In the genomic region with DNA sequence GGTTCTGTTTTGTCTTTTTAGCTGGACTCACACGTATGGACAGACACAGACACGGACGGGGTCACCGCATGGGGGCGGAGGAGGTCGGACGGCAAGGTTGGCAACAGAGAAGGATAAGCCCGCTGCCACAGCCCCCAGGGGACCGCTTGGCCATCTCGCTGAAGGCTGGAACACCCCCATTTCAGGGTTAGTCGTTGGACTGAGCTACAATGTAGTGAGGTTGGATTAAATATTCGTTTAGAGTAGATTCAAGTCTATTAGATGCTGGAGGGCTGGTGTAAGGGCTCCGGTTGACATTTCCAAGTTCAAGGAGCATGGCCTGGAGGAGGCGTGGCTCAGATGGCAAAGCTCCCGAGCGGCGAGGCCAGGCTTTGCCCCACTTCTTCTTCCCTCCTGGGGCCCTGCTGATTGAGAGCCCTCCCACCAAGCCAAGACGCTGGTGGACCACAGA, we compare ENCODE assay signal across 10 cellular contexts. TPM values are rescaled to one million over a fixed set of nuclear protein-coding genes. Genes with fewer than 3 reads are reported as not detected.
DNase-seq lines count a peak whose midpoint lies in the region; ATAC-seq, FAIRE-seq and TF ChIP-seq lines count a peak whose summit lies in the region.
"Had no signal": no experiment of that assay in that cellular context is flagged by ENCODE, and none has a peak within 500 bp of the region (broad histone marks: within the 10 kb centered on the region; RNA-seq: fewer than 3 reads in every experiment).

No MANE protein-coding gene starts in this region.

- H3K27ac Mint-ChIP-seq in activated CD4-positive, alpha-beta memory T cell treated with anti-CD3 and anti-CD28 coated beads for 36 hours, result no peak overlapping the region
- no peak overlapping the region for H3K27ac Mint-ChIP-seq in activated CD8-positive, alpha-beta T cell treated with anti-CD3 and anti-CD28 coated beads for 36 hours

- no peak overlapping the region for H3K4me3 ChIP-seq in esophagus squamous epithelium
- peak overlapping the region in 1 of 2 donors; percentile 18 for H3K4me3 ChIP-seq in muscle layer of duodenum (ENCODE audit: low read depth in 1 of 2, low read length in 2 of 2)
- no peak overlapping the region for H3K4me3 ChIP-seq in transverse colon
- H3K4me3 ChIP-seq: body of pancreas had no signal

- TF ChIP-seq CTCF in esophagus squamous epithelium (IDR thresholded peaks at IDR 0.05) (no peak), transverse colon (IDR thresholded peaks at IDR 0.05) (no peak), GM13977 (IDR thresholded peaks at IDR 0.05; ENCODE audit: extremely low read depth, insufficient read depth, missing control alignments) (no peak)
- no peak for TF ChIP-seq CTCF in activated CD8-positive, alpha-beta T cell treated with anti-CD3 and anti-CD28 coated beads for 36 hours (IDR thresholded peaks at IDR 0.05)

- POLR2A ChIA-PET in activated CD4-positive, alpha-beta memory T cell treated with anti-CD3 and anti-CD28 coated beads for 36 hours (lab: Charles Lee), result no interaction called here
- POLR2A ChIA-PET in activated CD8-positive, alpha-beta T cell treated with anti-CD3 and anti-CD28 coated beads for 36 hours (lab: Charles Lee), result no interaction called here

- H3K27ac ChIP-seq in esophagus squamous epithelium, result peak overlapping the region; percentile 20 to 83 (median 78)
- peak overlapping the region; percentile 90 for H3K27ac ChIP-seq in muscle layer of duodenum (ENCODE audit: low read length)
- H3K27ac ChIP-seq in transverse colon, result peak overlapping the region; percentile 62 to 91 (median 86)
- H3K27ac ChIP-seq: body of pancreas had no signal

- peaks cover 3 to 47% (median 31%) of the 10 kb centered on the region in 3 donors for H3K4me1 ChIP-seq in esophagus squamous epithelium
- H3K4me1 ChIP-seq in muscle layer of duodenum (ENCODE audit: control insufficient read depth in 1 of 2, insufficient read depth in 2 of 2, low read length in 2 of 2), result peaks cover 30 to 55% of the 10 kb centered on the region in 2 donors
- H3K4me1 ChIP-seq in transverse colon, result peaks cover 28 to 37% (median 33%) of the 10 kb centered on the region in 4 donors

- H3K27me3 ChIP-seq in esophagus squamous epithelium (no peaks in the 10 kb centered on the region), muscle layer of duodenum (ENCODE audit: low read depth, low read length) (no peaks in the 10 kb centered on the region), transverse colon (no peaks in the 10 kb centered on the region)
- H3K27me3 ChIP-seq: body of pancreas had no signal

- H3K9me3 ChIP-seq in esophagus squamous epithelium (no peaks in the 10 kb centered on the region), muscle layer of duodenum (ENCODE audit: control insufficient read depth in 1 of 2, low read length in 2 of 2) (no peaks in the 10 kb centered on the region), transverse colon (no peaks in the 10 kb centered on the region)
- H3K9me3 ChIP-seq: body of pancreas had no signal

- intact Hi-C loops in activated CD4-positive, alpha-beta memory T cell treated with anti-CD3 and anti-CD28 coated beads for 36 hours (cut with micrococcal nuclease), result no loop called here
- intact Hi-C loops in esophagus squamous epithelium (cut with DNase I) (no loop called here), transverse colon (cut with DNase I; ENCODE audit: low total_unique reads) (no loop called here)
- intact Hi-C loops in activated CD8-positive, alpha-beta T cell treated with anti-CD3 and anti-CD28 coated beads for 36 hours (cut with micrococcal nuclease), result loop anchor here (5.0 kb wide), 1 partner anchor 105 kb away; no protein-coding TSS in a partner anchor

- ATAC-seq in activated CD8-positive, alpha-beta T cell treated with anti-CD3 and anti-CD28 coated beads for 36 hours, result no peak
- ATAC-seq: Panc1 had no signal

- no peaks in the 10 kb centered on the region for H3K27me3 Mint-ChIP-seq in activated CD4-positive, alpha-beta memory T cell treated with anti-CD3 and anti-CD28 coated beads for 36 hours
- no peaks in the 10 kb centered on the region for H3K27me3 Mint-ChIP-seq in activated CD8-positive, alpha-beta T cell treated with anti-CD3 and anti-CD28 coated beads for 36 hours

- H3K36me3 Mint-ChIP-seq in activated CD4-positive, alpha-beta memory T cell treated with anti-CD3 and anti-CD28 coated beads for 36 hours, result no peaks in the 10 kb centered on the region
- no peaks in the 10 kb centered on the region for H3K36me3 Mint-ChIP-seq in activated CD8-positive, alpha-beta T cell treated with anti-CD3 and anti-CD28 coated beads for 36 hours (ENCODE audit: low read depth)

- H3K36me3 ChIP-seq in esophagus squamous epithelium, result peaks cover 0 to 27% (median 0%) of the 10 kb centered on the region in 3 donors
- peaks cover 10 to 24% of the 10 kb centered on the region in 2 donors for H3K36me3 ChIP-seq in muscle layer of duodenum (ENCODE audit: control insufficient read depth in 1 of 2, insufficient read depth in 2 of 2, low read length in 2 of 2)
- no peaks in the 10 kb centered on the region for H3K36me3 ChIP-seq in transverse colon

- peak; percentile 4 for DNase-seq in activated CD4-positive, alpha-beta memory T cell treated with anti-CD3 and anti-CD28 coated beads for 36 hours
- DNase-seq in esophagus squamous epithelium (lab: John Stamatoyannopoulos, UW), result no peak
- peak; percentile 10 for DNase-seq in transverse colon
- DNase-seq in H54 (ENCODE audit: insufficient read length, low spot score), result no peak
- DNase-seq in GM13977 (ENCODE audit: low spot score), result no peak
- no peak for DNase-seq in activated CD8-positive, alpha-beta T cell treated with anti-CD3 and anti-CD28 coated beads for 36 hours
- DNase-seq: T-helper 9 cell had no signal

- no peak for TF ChIP-seq EP300 in transverse colon (IDR thresholded peaks at IDR 0.05; ENCODE audit: low read depth)

- in situ Hi-C loops in transverse colon (cut with MboI; ENCODE audit: low pct_ligation_motif_present in 1 of 4, low pct_unique_long_range_greater_than_20kb in 1 of 4, low sequenced_read_pairs in 3 of 4), result no loop called here
- in situ Hi-C loops in GM13977 (cut with MboI; ENCODE audit: low pct_unique_long_range_greater_than_20kb, low sequenced_read_pairs, unreplicated experiment), result no loop called here

- TF ChIP-seq POLR2A in esophagus squamous epithelium (IDR thresholded peaks at IDR 0.05) (no peak), transverse colon (IDR thresholded peaks at IDR 0.05) (no peak), H54 (IDR thresholded peaks at IDR 0.05; ENCODE audit: low read depth, low read length) (no peak)

- 53 to 68% methylated on average over 7 to 9 of the region's 18 CpGs for WGBS in esophagus squamous epithelium, 2 donors
- 69 to 90% methylated on average over 2 to 18 of the region's 18 CpGs for WGBS in transverse colon (ENCODE audit: low coverage in 1 of 2), 2 donors

- H3K4me1 Mint-ChIP-seq in activated CD4-positive, alpha-beta memory T cell treated with anti-CD3 and anti-CD28 coated beads for 36 hours (ENCODE audit: low read depth), result no peaks in the 10 kb centered on the region
- no peaks in the 10 kb centered on the region for H3K4me1 Mint-ChIP-seq in activated CD8-positive, alpha-beta T cell treated with anti-CD3 and anti-CD28 coated beads for 36 hours (ENCODE audit: low read depth)

- CTCF ChIA-PET in activated CD4-positive, alpha-beta memory T cell treated with anti-CD3 and anti-CD28 coated beads for 36 hours (lab: Charles Lee), result interaction anchor here (1.2 to 2.8 kb wide), 4 partner anchors 8 to 87 kb away, joined by 3 to 15 read pairs (median 5); no protein-coding TSS in a partner anchor
- CTCF ChIA-PET in activated CD8-positive, alpha-beta T cell treated with anti-CD3 and anti-CD28 coated beads for 36 hours (lab: Charles Lee), result interaction anchor here (1.8 to 3.5 kb wide), 3 partner anchors 8 to 18 kb away, joined by 4 to 17 read pairs (median 9); no protein-coding TSS in a partner anchor

- FAIRE-seq in H54 (lab: Jason Lieb, UNC), result no peak

- no peaks in the 10 kb centered on the region for H3K9me3 Mint-ChIP-seq in activated CD4-positive, alpha-beta memory T cell treated with anti-CD3 and anti-CD28 coated beads for 36 hours
- no peaks in the 10 kb centered on the region for H3K9me3 Mint-ChIP-seq in activated CD8-positive, alpha-beta T cell treated with anti-CD3 and anti-CD28 coated beads for 36 hours

- H3K4me3 Mint-ChIP-seq in activated CD4-positive, alpha-beta memory T cell treated with anti-CD3 and anti-CD28 coated beads for 36 hours, result no peak overlapping the region
- no peak overlapping the region for H3K4me3 Mint-ChIP-seq in activated CD8-positive, alpha-beta T cell treated with anti-CD3 and anti-CD28 coated beads for 36 hours

RNA-seq across cellular contexts. Expression of a gene that starts 35.2 kb away (rescaled TPM):
- 10 to 100 TPM; 87.2 to 94.0 TPM for total RNA-seq in activated CD4-positive, alpha-beta memory T cell treated with anti-CD3 and anti-CD28 coated beads for 36 hours
- 100 to 1,000 TPM in 1 of 4 donors, 10 to 100 TPM in 3; 40.2 to 141 (median 56.6) TPM for total RNA-seq in esophagus squamous epithelium
- total RNA-seq in transverse colon, result 100 to 1,000 TPM in 1 of 4 donors, 10 to 100 TPM in 3; 37.2 to 149 (median 51.6) TPM
- total RNA-seq in activated CD8-positive, alpha-beta T cell treated with anti-CD3 and anti-CD28 coated beads for 36 hours, result 10 to 100 TPM; 81.5 to 88.6 TPM

Comparison
In these comparisons a context has a peak if more than half of its experiments do, and no peak if none do; other contexts are left out.
1. DNase-seq: peak in activated CD4-positive, alpha-beta memory T cell treated with anti-CD3 and anti-CD28 coated beads for 36 hours (single experiment) and transverse colon (single experiment); none in esophagus squamous epithelium (single experiment), H54 (single experiment), GM13977 (single experiment) and activated CD8-positive, alpha-beta T cell treated with anti-CD3 and anti-CD28 coated beads for 36 hours (single experiment).
2. Peak in every context shown above with its lines, with median percentiles within 50 percentile points of each other: H3K27ac ChIP-seq.